ENCODE assay signal across 16 cellular contexts in the genomic region with DNA sequence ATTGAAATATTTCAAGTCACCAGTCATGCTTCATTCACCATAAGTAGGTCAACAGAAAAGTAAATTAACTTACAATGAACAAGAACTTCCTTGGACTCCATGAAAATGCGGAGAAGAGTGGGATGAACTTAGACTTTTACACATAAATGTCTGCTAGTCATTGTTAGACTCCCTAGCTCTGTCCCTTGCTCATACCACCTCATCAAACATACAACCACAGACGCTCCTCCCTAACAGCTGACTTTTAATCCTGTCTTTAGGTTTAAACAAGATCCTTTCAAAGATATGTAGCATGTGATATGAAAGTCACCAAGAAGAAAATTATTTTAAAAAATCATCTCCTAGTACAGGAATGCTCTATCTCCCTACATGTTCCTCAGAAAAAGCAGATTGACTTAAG.
DNase-seq lines count a peak whose midpoint lies in the region; ATAC-seq and TF ChIP-seq lines count a peak whose summit lies in the region.
"Had no signal": no experiment of that assay in that cellular context is flagged by ENCODE, and none has a peak within 500 bp of the region (broad histone marks: within the 10 kb centered on the region; RNA-seq: fewer than 3 reads in every experiment).

No MANE protein-coding gene starts in this region.

- DNase-seq in SJCRH30 (peak; percentile 62 to 82), myocyte (ENCODE audit: low read depth) (peak; percentile 12), skeletal muscle cell (ENCODE audit: low read depth) (no peak), tibial nerve (ENCODE audit: low spot score in 2 of 2) (no peak)
- DNase-seq: C1 segment of cervical spinal cord; Calu3; CD4-positive, alpha-beta memory T cell; COR-L47; DMS53; DMS79 treated with DMSO at 0.1 percent for 48 hours; GF-D8; H9 had no signal

- H3K27me3 ChIP-seq in SJCRH30 (no peaks in the 10 kb centered on the region), tibial nerve (no peaks in the 10 kb centered on the region)

- no peak for TF ChIP-seq POLR2A in tibial nerve (IDR thresholded peaks at IDR 0.05)

- H3K27ac ChIP-seq in SJCRH30: peak overlapping the region; percentile 77
- H3K27ac ChIP-seq in tibial nerve: no peak overlapping the region

- peaks cover 24% of the 10 kb centered on the region for H3K4me1 ChIP-seq in SJCRH30
- no peaks in the 10 kb centered on the region for H3K4me1 ChIP-seq in tibial nerve

- TF ChIP-seq EP300 in tibial nerve (IDR thresholded peaks at IDR 0.05): no peak

- TF ChIP-seq CTCF in tibial nerve (IDR thresholded peaks at IDR 0.05): no peak

- H3K4me3 ChIP-seq in SJCRH30 (peak overlapping the region; percentile 57), skeletal muscle cell (ENCODE audit: low read depth, low read length) (peak overlapping the region; percentile 25), tibial nerve (no peak overlapping the region)
- H3K4me3 ChIP-seq: GM23338 had no signal

- H3K9me3 ChIP-seq in SJCRH30 (replicated peaks): no peaks in the 10 kb centered on the region
- H3K9me3 ChIP-seq in tibial nerve: peaks cover 0 to 28% (median 8%) of the 10 kb centered on the region in 4 donors

- 77 to 83% methylated on average over 2 of the region's 2 CpGs for WGBS in tibial nerve, 2 donors

- ATAC-seq in GM21381 (IDR thresholded peaks at IDR 0.05; ENCODE audit: unreplicated experiment) (no peak), GM21723 (IDR thresholded peaks at IDR 0.05; ENCODE audit: unreplicated experiment) (no peak)
- ATAC-seq: GM23338, HCT116 had no signal

- peaks cover 10% of the 10 kb centered on the region; the same call in 1 of the 2 replicates for H3K36me3 ChIP-seq in SJCRH30
- no peaks in the 10 kb centered on the region for H3K36me3 ChIP-seq in tibial nerve

Comparison
In these comparisons a context has a peak if more than half of its experiments do, and no peak if none do; other contexts are left out.
1. DNase-seq: peak in SJCRH30 (2 of 2) and myocyte (single experiment); none in skeletal muscle cell (single experiment) and tibial nerve (0 of 2).
2. H3K4me3 ChIP-seq: peak in SJCRH30 (single experiment) and skeletal muscle cell (single experiment); none in tibial nerve (0 of 4).